In genomic region chr10:96299383-96299782, GRCh38 we compare ENCODE assay signal across 17 cellular contexts. TPM values are rescaled to one million over a fixed set of nuclear protein-coding genes. Genes with fewer than 3 reads are reported as not detected.
DNase-seq lines count a peak whose midpoint lies in the region; ATAC-seq lines count a peak whose summit lies in the region.
"Had no signal": no experiment of that assay in that cellular context is flagged by ENCODE, and none has a peak within 500 bp of the region (broad histone marks: within the 10 kb centered on the region; RNA-seq: fewer than 3 reads in every experiment).

No MANE protein-coding gene starts in this region.

- peak overlapping the region; percentile 97 for H3K27ac ChIP-seq in BLaER1
- H3K27ac ChIP-seq in CD8-positive, alpha-beta memory T cell (ENCODE audit: low read depth, low read length) = no peak overlapping the region
- H3K27ac ChIP-seq: ascending aorta, foreskin keratinocyte, right atrium auricular region had no signal

- H3K4me2 ChIP-seq in BLaER1 = peak overlapping the region; percentile 97

- peak overlapping the region; percentile 97 for H3K9ac ChIP-seq in BLaER1

- ATAC-seq in GM19328 (IDR thresholded peaks at IDR 0.05; ENCODE audit: unreplicated experiment) (no peak), GM19463 (IDR thresholded peaks at IDR 0.05; ENCODE audit: unreplicated experiment) (no peak)
- ATAC-seq: foreskin keratinocyte, Right ventricle myocardium inferior had no signal

- H4K20me1 ChIP-seq in BLaER1 = no peaks in the 10 kb centered on the region

- H3K4me3 ChIP-seq in BLaER1 = peak overlapping the region; percentile 78
- H3K4me3 ChIP-seq in CD8-positive, alpha-beta memory T cell (ENCODE audit: low read length) = peak overlapping the region; percentile 24
- H3K4me3 ChIP-seq: ascending aorta, right atrium auricular region had no signal

- CTCF ChIA-PET in CD8-positive, alpha-beta memory T cell (lab: Charles Lee) = interaction anchor here (1.5 kb wide), 1 partner anchor 12 kb away, joined by 3 read pairs; no protein-coding TSS in a partner anchor

- H3K9me3 Mint-ChIP-seq in CD8-positive, alpha-beta memory T cell = no peaks in the 10 kb centered on the region
- H3K9me3 Mint-ChIP-seq in T-helper 2 cell treated with Interferon-gamma antibody and Interleukin-4, amounts not matched to agents 5 μg/mL and 100 μg/mL, for 36 hours = no peaks in the 10 kb centered on the region

- H3K4me3 Mint-ChIP-seq in CD8-positive, alpha-beta memory T cell = peak overlapping the region in 2 of 7 donors; percentile 7 to 29
- H3K4me3 Mint-ChIP-seq in T-helper 2 cell treated with Interferon-gamma antibody and Interleukin-4, amounts not matched to agents 5 μg/mL and 100 μg/mL, for 36 hours = peak overlapping the region; percentile 49

- POLR2A ChIA-PET in CD8-positive, alpha-beta memory T cell (lab: Charles Lee) = no interaction called here

- no peaks in the 10 kb centered on the region for H3K27me3 ChIP-seq in BLaER1
- H3K27me3 ChIP-seq in CD8-positive, alpha-beta memory T cell (ENCODE audit: insufficient read depth, low read length, poor library complexity, severe bottlenecking) = peaks cover 4% of the 10 kb centered on the region
- H3K27me3 ChIP-seq: ascending aorta, right atrium auricular region had no signal

- DNase-seq in CD8-positive, alpha-beta memory T cell = peak in 1 of 5 donors; percentile 64
- no peak for DNase-seq in T-helper 2 cell treated with Interferon-gamma antibody and Interleukin-4, amounts not matched to agents 5 μg/mL and 100 μg/mL, for 36 hours (ENCODE audit: low spot score)
- DNase-seq in medulla oblongata (ENCODE audit: extremely low spot score) = peak; percentile 12
- DNase-seq in OCI-M2 (lab: John Stamatoyannopoulos, UW; ENCODE audit: unreplicated experiment) = no peak
- DNase-seq in stimulated activated CD4-positive, alpha-beta T cell treated with anti-CD3 and anti-CD28 coated beads, Interleukin-2, amount 100 ng/mL, for 24 hours = no peak
- DNase-seq: activated CD8-positive, alpha-beta memory T cell treated with anti-CD3 and anti-CD28 coated beads, Interleukin-2, amount 50 U/mL, for 4 hours; effector CD8-positive, alpha-beta T cell; foreskin keratinocyte; islet precursor cell; MV-4-11; NCI-H526 treated with DMSO at 0.1 percent for 48 hours had no signal

- peaks cover 9% of the 10 kb centered on the region; the same call in 1 of the 2 replicates for H3K36me3 ChIP-seq in BLaER1
- H3K36me3 ChIP-seq in CD8-positive, alpha-beta memory T cell (ENCODE audit: insufficient read depth, low read length) = no peaks in the 10 kb centered on the region
- H3K36me3 ChIP-seq: ascending aorta, right atrium auricular region had no signal

- H3K4me1 ChIP-seq in BLaER1 = peaks cover 94% of the 10 kb centered on the region
- H3K4me1 ChIP-seq in CD8-positive, alpha-beta memory T cell (ENCODE audit: insufficient read depth, low read length) = peaks cover 46% of the 10 kb centered on the region
- H3K4me1 ChIP-seq: ascending aorta, foreskin keratinocyte, right atrium auricular region had no signal

- H3K27ac Mint-ChIP-seq in CD8-positive, alpha-beta memory T cell = peak overlapping the region in 2 of 8 donors; percentile 30 to 48
- no peak overlapping the region for H3K27ac Mint-ChIP-seq in T-helper 2 cell treated with Interferon-gamma antibody and Interleukin-4, amounts not matched to agents 5 μg/mL and 100 μg/mL, for 36 hours

- peaks cover 11 to 76% of the 10 kb centered on the region in 2 donors for H3K27me3 Mint-ChIP-seq in CD8-positive, alpha-beta memory T cell
- H3K27me3 Mint-ChIP-seq in T-helper 2 cell treated with Interferon-gamma antibody and Interleukin-4, amounts not matched to agents 5 μg/mL and 100 μg/mL, for 36 hours (ENCODE audit: low read depth) = peaks cover 9% of the 10 kb centered on the region

- no peaks in the 10 kb centered on the region for H3K9me3 ChIP-seq in BLaER1
- no peaks in the 10 kb centered on the region for H3K9me3 ChIP-seq in CD8-positive, alpha-beta memory T cell (ENCODE audit: low read length)
- H3K9me3 ChIP-seq: ascending aorta, right atrium auricular region had no signal

- peaks cover 5 to 9% (median 6%) of the 10 kb centered on the region in 3 donors for H3K4me1 Mint-ChIP-seq in CD8-positive, alpha-beta memory T cell
- peaks cover 15% of the 10 kb centered on the region for H3K4me1 Mint-ChIP-seq in T-helper 2 cell treated with Interferon-gamma antibody and Interleukin-4, amounts not matched to agents 5 μg/mL and 100 μg/mL, for 36 hours (ENCODE audit: low read depth)

- H3K36me3 Mint-ChIP-seq in CD8-positive, alpha-beta memory T cell = no peaks in the 10 kb centered on the region
- no peaks in the 10 kb centered on the region for H3K36me3 Mint-ChIP-seq in T-helper 2 cell treated with Interferon-gamma antibody and Interleukin-4, amounts not matched to agents 5 μg/mL and 100 μg/mL, for 36 hours (ENCODE audit: low read depth)

RNA-seq across cellular contexts. Expression of gene DNTT, which starts 4.9 kb away (rescaled TPM):
- total RNA-seq in CD8-positive, alpha-beta memory T cell = not detected
- polyA plus RNA-seq in CD8-positive, alpha-beta memory T cell = not detected
- total RNA-seq: ascending aorta, foreskin keratinocyte, right atrium auricular region, Right ventricle myocardium inferior had no signal
- polyA plus RNA-seq: foreskin keratinocyte had no signal

RNA-seq across cellular contexts. Expression of gene BLNK, which starts 28.0 kb away (rescaled TPM):
- total RNA-seq in CD8-positive, alpha-beta memory T cell = not detected
- polyA plus RNA-seq in CD8-positive, alpha-beta memory T cell = not detected
- total RNA-seq: ascending aorta, foreskin keratinocyte had no signal

RNA-seq across cellular contexts. Expression of gene OPALIN, which starts 59.4 kb away (rescaled TPM):
- not detected for total RNA-seq in CD8-positive, alpha-beta memory T cell
- polyA plus RNA-seq in CD8-positive, alpha-beta memory T cell = not detected
- total RNA-seq: ascending aorta, foreskin keratinocyte, right atrium auricular region, Right ventricle myocardium inferior had no signal
- polyA plus RNA-seq: foreskin keratinocyte had no signal
